ENCODE assay signal across 8 cellular contexts in the genomic region with DNA sequence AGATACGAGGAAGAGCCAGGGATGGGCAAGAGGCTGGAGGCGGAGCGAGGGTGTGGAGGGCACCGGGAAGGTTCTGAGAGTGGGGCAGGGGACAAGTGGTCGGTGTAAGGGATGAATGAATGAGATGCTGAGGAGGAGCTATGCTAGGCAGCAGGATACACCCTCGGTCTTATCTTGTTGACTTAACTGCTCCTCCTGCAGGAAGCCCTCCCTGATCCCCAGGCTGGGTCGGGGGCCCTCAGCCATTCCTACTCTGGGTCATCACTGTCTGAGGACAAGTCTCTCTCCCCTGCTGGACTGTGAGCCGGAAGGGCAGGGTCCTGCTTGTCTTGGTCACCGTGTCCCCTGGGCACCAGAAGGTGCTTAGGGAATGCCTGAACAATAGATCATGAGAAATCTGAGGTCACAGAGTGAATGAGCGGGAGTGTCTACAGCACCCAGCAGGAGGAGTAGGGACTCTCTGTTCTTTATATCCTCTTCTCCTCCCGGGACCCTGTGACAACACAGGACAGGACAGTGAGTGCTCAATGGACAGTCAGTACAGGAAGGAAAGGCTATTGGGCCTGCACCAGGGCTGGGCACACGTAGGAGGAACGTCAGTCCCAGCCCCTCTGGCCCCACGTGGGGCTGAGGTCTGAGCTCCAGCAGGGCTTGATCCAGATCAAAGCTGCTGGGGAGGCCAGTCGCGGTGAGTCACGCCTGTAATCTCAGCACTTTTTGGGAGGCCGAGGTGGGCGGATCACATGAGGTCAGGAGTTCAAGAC. TPM values are rescaled to one million over a fixed set of nuclear protein-coding genes. Genes with fewer than 3 reads are reported as not detected.
DNase-seq lines count a peak whose midpoint lies in the region; TF ChIP-seq lines count a peak whose summit lies in the region.

No MANE protein-coding gene starts in this region.

- CTCF ChIA-PET in HEK293T (lab: Yijun Ruan, JAX): interaction anchor here (1.0 kb wide), 1 partner anchor 323 kb away, joined by 3 read pairs; no protein-coding TSS in a partner anchor

- H3K4me3 ChIP-seq in adipocyte (ENCODE audit: low read length) (peak overlapping the region; percentile 27), lower leg skin (ENCODE audit: low read depth, poor library complexity, severe bottlenecking) (no peak overlapping the region), ascending aorta (peak overlapping the region in 1 of 2 donors; percentile 59)

- DNase-seq in A172 (ENCODE audit: low spot score) (peak; percentile 78), HEK293T (ENCODE audit: extremely low spot score) (peak; percentile 38), adipocyte (ENCODE audit: low read depth) (no peak), immature natural killer cell (no peak), lower leg skin (ENCODE audit: low spot score in 2 of 2) (no peak), ascending aorta (ENCODE audit: low spot score in 2 of 2) (no peak), NCI-H69 (lab: John Stamatoyannopoulos, UW) (no peak), putamen (ENCODE audit: low spot score) (no peak)

- no peaks in the 10 kb centered on the region for H3K36me3 Mint-ChIP-seq in immature natural killer cell

- H3K4me3 Mint-ChIP-seq in immature natural killer cell: peak overlapping the region; percentile 53 to 84 (median 67)

- TF ChIP-seq CTCF in lower leg skin (IDR thresholded peaks at IDR 0.05) (no peak), ascending aorta (IDR thresholded peaks at IDR 0.05) (no peak)

- POLR2A ChIA-PET in HEK293T (lab: Yijun Ruan, JAX): no interaction called here

- H3K9ac ChIP-seq in adipocyte (ENCODE audit: low read length): peak overlapping the region; percentile 10

- intact Hi-C loops in lower leg skin (cut with DNase I; ENCODE audit: low total_unique reads): no loop called here
- intact Hi-C loops in ascending aorta (cut with DNase I): no loop called here

- WGBS in lower leg skin, 2 donors: 56 to 58% methylated on average over 15 to 19 of the region's 19 CpGs

- H3K36me3 ChIP-seq in adipocyte (ENCODE audit: control insufficient read depth, insufficient read depth, low read length, severe bottlenecking): no peaks in the 10 kb centered on the region
- H3K36me3 ChIP-seq in ascending aorta: no peaks in the 10 kb centered on the region

- H3K27me3 Mint-ChIP-seq in immature natural killer cell (ENCODE audit: low read depth in 3 of 3): peaks cover 0 to 18% (median 10%) of the 10 kb centered on the region in 3 donors

- TF ChIP-seq POLR2A in lower leg skin (IDR thresholded peaks at IDR 0.05): no peak

- no peaks in the 10 kb centered on the region for H3K9me3 Mint-ChIP-seq in immature natural killer cell

- H3K27ac Mint-ChIP-seq in immature natural killer cell: peak overlapping the region in 3 of 6 donors; percentile 46 to 67 (median 51)

- no peak overlapping the region for H3K27ac ChIP-seq in ascending aorta

- H3K27me3 ChIP-seq in adipocyte (replicated peaks; ENCODE audit: control insufficient read depth, insufficient read depth, low read length) (peaks cover 12% of the 10 kb centered on the region), ascending aorta (peaks cover 20% of the 10 kb centered on the region)

- H3K4me1 Mint-ChIP-seq in immature natural killer cell: peaks cover 16 to 19% of the 10 kb centered on the region in 2 donors

- H3K9me3 ChIP-seq in adipocyte (ENCODE audit: control insufficient read depth, low read length) (no peaks in the 10 kb centered on the region), ascending aorta (no peaks in the 10 kb centered on the region)

- H3K4me1 ChIP-seq in adipocyte (ENCODE audit: control insufficient read depth, insufficient read depth, low read length) (peaks cover 23% of the 10 kb centered on the region), ascending aorta (peaks cover 17 to 22% of the 10 kb centered on the region in 2 donors)

TF ChIP-seq in HEK293T, 16 proteins besides CTCF, POLR2A, EP300 and RAD21:
- no peak for TF ChIP-seq NFRKB (IDR thresholded peaks at IDR 0.05)

RNA-seq across cellular contexts. Expression of a gene that starts 6.5 kb away (rescaled TPM):
- total RNA-seq in A172 (2014; rRNA removed; shearing (Covaris generic)): not detected in 2 replicates
- under 1 TPM in 2 of 3 donors, not detected in 1; 0.18 to 0.43 TPM for polyA plus RNA-seq in immature natural killer cell
- 100 to 1,000 TPM in 1 of 4 donors, 10 to 100 TPM in 3; 42.0 to 100 (median 51.4) TPM for total RNA-seq in lower leg skin
- not detected for total RNA-seq in ascending aorta

RNA-seq across cellular contexts. Expression of a gene that starts 23.8 kb away (rescaled TPM):
- total RNA-seq in A172 (2014; rRNA removed; shearing (Covaris generic)): 6.9 TPM in 2 replicates
- polyA plus RNA-seq in immature natural killer cell: 100 to 1,000 TPM; 132 to 193 (median 166) TPM
- 10 to 100 TPM; 36.0 to 52.3 (median 47.9) TPM for total RNA-seq in lower leg skin
- total RNA-seq in ascending aorta: 18.3 TPM

RNA-seq across cellular contexts. Expression of a gene that starts 24.3 kb away (rescaled TPM):
- total RNA-seq in A172 (2014; rRNA removed; shearing (Covaris generic)): 0.19 and 4.7 TPM in 2 replicates
- 10 to 100 TPM in 1 of 3 donors, 1 to 10 TPM in 2; 2.9 to 22.4 (median 8.5) TPM for polyA plus RNA-seq in immature natural killer cell
- total RNA-seq in lower leg skin: 10 to 100 TPM; 26.6 to 65.1 (median 31.4) TPM
- 0.32 TPM for total RNA-seq in ascending aorta

Comparison
In these comparisons a context has a peak if more than half of its experiments do, and no peak if none do; other contexts are left out.
1. DNase-seq: peak in A172 (single experiment) and HEK293T (single experiment); none in adipocyte (single experiment), immature natural killer cell (0 of 3), lower leg skin (0 of 2), ascending aorta (0 of 2), NCI-H69 (single experiment) and putamen (single experiment).
2. RNA of a gene that starts 6.5 kb away (total RNA-seq): 42.0 to 100 TPM in lower leg skin; not detected in A172 and not detected in ascending aorta (single experiment); every median in the first group is over 10 times any median in the second.